ENCODE assay signal across 17 cellular contexts in genomic region chr5:97266576-97266975, GRCh38.
DNase-seq lines count a peak whose midpoint lies in the region; ATAC-seq and TF ChIP-seq lines count a peak whose summit lies in the region.
"Had no signal": no experiment of that assay in that cellular context is flagged by ENCODE, and none has a peak within 500 bp of the region (broad histone marks: within the 10 kb centered on the region; RNA-seq: fewer than 3 reads in every experiment).

No MANE protein-coding gene starts in this region.

- CTCF ChIA-PET in T-cell (lab: Charles Lee) = interaction anchor here in 1 of 2 donors (0.6 kb wide), 1 partner anchor 15 kb away, joined by 10 read pairs; no protein-coding TSS in a partner anchor

- no peak overlapping the region for H3K4me3 ChIP-seq in GM23248
- no peak overlapping the region for H3K4me3 ChIP-seq in esophagus muscularis mucosa
- no peak overlapping the region for H3K4me3 ChIP-seq in right atrium auricular region
- H3K4me3 ChIP-seq in sigmoid colon = no peak overlapping the region
- H3K4me3 ChIP-seq in endodermal cell (ENCODE audit: low read length) = no peak overlapping the region
- H3K4me3 ChIP-seq: SJCRH30, suprapubic skin had no signal

- H3K36me3 ChIP-seq in GM23248 (ENCODE audit: low read depth) = no peaks in the 10 kb centered on the region
- no peaks in the 10 kb centered on the region for H3K36me3 ChIP-seq in esophagus muscularis mucosa
- H3K36me3 ChIP-seq in right atrium auricular region = no peaks in the 10 kb centered on the region
- no peaks in the 10 kb centered on the region for H3K36me3 ChIP-seq in sigmoid colon
- no peaks in the 10 kb centered on the region for H3K36me3 ChIP-seq in endodermal cell (ENCODE audit: control insufficient read depth, insufficient read depth, low read length)
- H3K36me3 ChIP-seq: SJCRH30, suprapubic skin had no signal

- DNase-seq in GM23248 (peak; percentile 56), esophagus muscularis mucosa (ENCODE audit: extremely low spot score) (no peak), right atrium auricular region (ENCODE audit: low spot score) (peak; percentile 78), sigmoid colon (peak; percentile 82), endodermal cell (no peak), T-cell (no peak)
- no peak for DNase-seq in activated CD4-positive, alpha-beta T cell treated with anti-CD3 and anti-CD28 coated beads for 1 hour
- DNase-seq: activated CD4-positive, CD25-positive, alpha-beta regulatory T cell treated with anti-CD3 and anti-CD28 coated beads, Interleukin-2, amount 50 U/mL, for 72 hours; activated CD8-positive, alpha-beta memory T cell treated with anti-CD3 and anti-CD28 coated beads, Interleukin-2, amount 10 ng/mL, durations not matched to agents 7 days and 5 days; AML-193; GF-D8; NCI-H2081; NCI-H526; SJCRH30 had no signal

- H3K4me2 ChIP-seq in GM23248 (ENCODE audit: unreplicated experiment) = peak overlapping the region; percentile 3

- H3K4me3 Mint-ChIP-seq in endodermal cell (no peak overlapping the region), T-cell (no peak overlapping the region)
- H3K4me3 Mint-ChIP-seq: activated CD8-positive, alpha-beta memory T cell treated with anti-CD3 and anti-CD28 coated beads, Interleukin-2, amount 10 ng/mL, durations not matched to agents 7 days and 5 days; IgD-negative memory B cell had no signal

- intact Hi-C loops in esophagus muscularis mucosa (cut with DNase I) = no loop called here
- intact Hi-C loops in sigmoid colon (cut with DNase I) = no loop called here

- 0 out of 2 replicates have a peak overlapping the region, but pooled peaks have one; percentile 11 for H2AFZ ChIP-seq in GM23248

- no peaks in the 10 kb centered on the region for H3K79me2 ChIP-seq in GM23248 (ENCODE audit: insufficient read depth)

- no peaks in the 10 kb centered on the region for H3K9me2 ChIP-seq in GM23248 (ENCODE audit: insufficient read depth)

- no peaks in the 10 kb centered on the region; the same call in 1 of the 2 replicates for H3K4me1 ChIP-seq in GM23248 (ENCODE audit: insufficient read depth)
- peaks cover 0 to 18% (median 12%) of the 10 kb centered on the region in 4 donors for H3K4me1 ChIP-seq in esophagus muscularis mucosa
- H3K4me1 ChIP-seq in right atrium auricular region = no peaks in the 10 kb centered on the region
- no peaks in the 10 kb centered on the region for H3K4me1 ChIP-seq in sigmoid colon
- no peaks in the 10 kb centered on the region for H3K4me1 ChIP-seq in endodermal cell (ENCODE audit: control insufficient read depth, insufficient read depth, low read length)
- H3K4me1 ChIP-seq: SJCRH30, suprapubic skin had no signal

- no peaks in the 10 kb centered on the region for H3F3A ChIP-seq in GM23248 (ENCODE audit: insufficient read depth)

- H3K27me3 Mint-ChIP-seq in endodermal cell (ENCODE audit: insufficient read depth) (no peaks in the 10 kb centered on the region), T-cell (peaks cover 3 to 6% of the 10 kb centered on the region in 2 donors)
- H3K27me3 Mint-ChIP-seq: activated CD8-positive, alpha-beta memory T cell treated with anti-CD3 and anti-CD28 coated beads, Interleukin-2, amount 10 ng/mL, durations not matched to agents 7 days and 5 days had no signal

- H3K4me1 Mint-ChIP-seq in endodermal cell = no peaks in the 10 kb centered on the region
- H3K4me1 Mint-ChIP-seq in T-cell = no peaks in the 10 kb centered on the region
- H3K4me1 Mint-ChIP-seq: activated CD8-positive, alpha-beta memory T cell treated with anti-CD3 and anti-CD28 coated beads, Interleukin-2, amount 10 ng/mL, durations not matched to agents 7 days and 5 days; IgD-negative memory B cell had no signal

- TF ChIP-seq POLR2A in esophagus muscularis mucosa (IDR thresholded peaks at IDR 0.05; ENCODE audit: low read depth) (no peak), sigmoid colon (IDR thresholded peaks at IDR 0.05) (no peak)

- ATAC-seq in T-cell (replicated peaks in 1 of 4) (no peak), esophagus mucosa (no peak)
- ATAC-seq: activated CD8-positive, alpha-beta memory T cell treated with anti-CD3 and anti-CD28 coated beads, Interleukin-2, amount 10 ng/mL, durations not matched to agents 7 days and 5 days had no signal

- H3K36me3 Mint-ChIP-seq in endodermal cell (ENCODE audit: low read depth) (no peaks in the 10 kb centered on the region), T-cell (no peaks in the 10 kb centered on the region)
- H3K36me3 Mint-ChIP-seq: activated CD8-positive, alpha-beta memory T cell treated with anti-CD3 and anti-CD28 coated beads, Interleukin-2, amount 10 ng/mL, durations not matched to agents 7 days and 5 days; IgD-negative memory B cell had no signal

- no peak overlapping the region for H3K9ac ChIP-seq in GM23248
- H3K9ac ChIP-seq in endodermal cell (ENCODE audit: extremely low read depth, low read length, poor library complexity, severe bottlenecking) = no peak overlapping the region

- H3K9me3 Mint-ChIP-seq in endodermal cell (peaks cover 4% of the 10 kb centered on the region), T-cell (peaks cover 12 to 17% (median 16%) of the 10 kb centered on the region in 3 donors)

- H4K20me1 ChIP-seq in GM23248 (ENCODE audit: insufficient read depth) = no peaks in the 10 kb centered on the region

- TF ChIP-seq CTCF in esophagus muscularis mucosa (IDR thresholded peaks at IDR 0.05) (no peak), right atrium auricular region (IDR thresholded peaks at IDR 0.05) (no peak), sigmoid colon (IDR thresholded peaks at IDR 0.05) (no peak), endodermal cell (conservative IDR thresholded peaks at IDR 0.05) (no peak)

- H3K9me3 ChIP-seq in GM23248 (ENCODE audit: low read depth) (no peaks in the 10 kb centered on the region), esophagus muscularis mucosa (no peaks in the 10 kb centered on the region), right atrium auricular region (peaks cover 0 to 9% of the 10 kb centered on the region in 2 donors), sigmoid colon (no peaks in the 10 kb centered on the region), endodermal cell (ENCODE audit: control insufficient read depth, low read length) (peaks cover 4% of the 10 kb centered on the region)
- H3K9me3 ChIP-seq: SJCRH30 had no signal

- H3K27ac Mint-ChIP-seq in endodermal cell (no peak overlapping the region), T-cell (no peak overlapping the region)
- H3K27ac Mint-ChIP-seq: activated CD8-positive, alpha-beta memory T cell treated with anti-CD3 and anti-CD28 coated beads, Interleukin-2, amount 10 ng/mL, durations not matched to agents 7 days and 5 days; IgD-negative memory B cell had no signal

- H3K27me3 ChIP-seq in GM23248 (replicated peaks; ENCODE audit: insufficient read depth) (no peaks in the 10 kb centered on the region), esophagus muscularis mucosa (no peaks in the 10 kb centered on the region), right atrium auricular region (no peaks in the 10 kb centered on the region), sigmoid colon (no peaks in the 10 kb centered on the region), endodermal cell (ENCODE audit: control insufficient read depth, insufficient read depth, low read length, poor library complexity, severe bottlenecking) (no peaks in the 10 kb centered on the region)
- H3K27me3 ChIP-seq: SJCRH30, suprapubic skin had no signal

- 11 to 14% methylated on average over 5 of the region's 5 CpGs for WGBS in GM23248 (ENCODE audit: low coverage in 1 of 2, low lambda C conversion rate in 2 of 2, missing lambda C conversion rate in 2 of 2), 2 experiments
- 20% methylated on average over 5 of the region's 5 CpGs for WGBS in esophagus muscularis mucosa
- 64 to 83% methylated on average over 5 of the region's 5 CpGs for WGBS in sigmoid colon, 2 donors
- WGBS in endodermal cell (ENCODE audit: insufficient coverage in 1 of 2, insufficient read length in 1 of 2), 2 experiments = 94% methylated on average over 5 of the region's 5 CpGs; no CpG with 5 or more reads in 1 of the 2 experiments

- POLR2A ChIA-PET in T-cell (lab: Charles Lee) = no interaction called here

- H3K27ac ChIP-seq in GM23248 = no peak overlapping the region
- peak overlapping the region; percentile 15 to 69 (median 56) for H3K27ac ChIP-seq in esophagus muscularis mucosa (replicated peaks in 1 of 4)
- no peak overlapping the region for H3K27ac ChIP-seq in right atrium auricular region
- peak overlapping the region in 1 of 4 donors; percentile 27 for H3K27ac ChIP-seq in sigmoid colon
- H3K27ac ChIP-seq in endodermal cell (ENCODE audit: low read depth, low read length) = no peak overlapping the region
- H3K27ac ChIP-seq: SJCRH30, suprapubic skin had no signal

- in situ Hi-C loops in GM23248 (cut with MboI) = no loop called here

- TF ChIP-seq EP300 in esophagus muscularis mucosa (IDR thresholded peaks at IDR 0.05) (peak; percentile 9), sigmoid colon (IDR thresholded peaks at IDR 0.05) (no peak)

Comparison
In these comparisons a context has a peak if more than half of its experiments do, and no peak if none do; other contexts are left out.
1. DNase-seq: peak in GM23248 (single experiment), right atrium auricular region (single experiment) and sigmoid colon (single experiment); none in esophagus muscularis mucosa (single experiment), activated CD4-positive, alpha-beta T cell treated with anti-CD3 and anti-CD28 coated beads for 1 hour (single experiment), endodermal cell (single experiment) and T-cell (0 of 34).
2. H3K27ac ChIP-seq: peak in esophagus muscularis mucosa (4 of 4); none in GM23248 (single experiment), right atrium auricular region (0 of 2) and endodermal cell (single experiment).